16 cellular contexts compared by ENCODE assay signal in the genomic region with DNA sequence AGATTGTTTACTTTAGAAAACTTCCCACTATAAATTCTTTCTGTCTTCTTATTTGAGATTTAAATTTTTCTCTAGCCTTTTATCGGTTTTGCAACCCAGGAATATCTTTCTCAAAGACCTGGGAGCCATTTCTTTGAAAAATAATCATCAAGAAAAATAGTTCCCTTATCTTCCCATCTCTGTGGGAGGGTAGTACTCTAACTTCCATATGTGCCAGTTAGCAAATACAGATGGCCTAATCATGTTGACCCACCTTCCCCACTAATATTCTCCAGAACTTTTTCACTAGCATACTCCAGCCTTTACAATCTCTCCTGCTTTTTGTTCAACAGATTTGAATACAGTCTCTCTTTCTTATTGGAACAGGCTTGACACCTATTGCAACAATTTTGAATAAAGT. TPM values are rescaled to one million over a fixed set of nuclear protein-coding genes. Genes with fewer than 3 reads are reported as not detected.
DNase-seq lines count a peak whose midpoint lies in the region; ATAC-seq and TF ChIP-seq lines count a peak whose summit lies in the region.
"Had no signal": no experiment of that assay in that cellular context is flagged by ENCODE, and none has a peak within 500 bp of the region (broad histone marks: within the 10 kb centered on the region; RNA-seq: fewer than 3 reads in every experiment).

No MANE protein-coding gene starts in this region.

- no peaks in the 10 kb centered on the region for H3K27me3 ChIP-seq in DOHH2 (ENCODE audit: control insufficient read depth, low read length)
- H3K27me3 ChIP-seq: colonic mucosa, neural progenitor cell had no signal

- H3K4me1 ChIP-seq in DOHH2 (ENCODE audit: control insufficient read depth, low read length): peaks cover 47% of the 10 kb centered on the region
- H3K4me1 ChIP-seq: colonic mucosa, neural progenitor cell, prostate gland had no signal

- no peaks in the 10 kb centered on the region for H4K20me1 ChIP-seq in DOHH2 (ENCODE audit: control insufficient read depth, insufficient read depth, low read depth, low read length)

- no peaks in the 10 kb centered on the region for H3K9me2 ChIP-seq in DOHH2 (replicated peaks; ENCODE audit: control insufficient read depth, low read length)

- H3K79me2 ChIP-seq in DOHH2 (ENCODE audit: control insufficient read depth, low read length): no peaks in the 10 kb centered on the region

- TF ChIP-seq CTCF in DOHH2 (IDR thresholded peaks at IDR 0.05; ENCODE audit: low read depth, low read length, poor library complexity, severe bottlenecking) (no peak), neural crest cell (conservative IDR thresholded peaks at IDR 0.05) (no peak)

- H3K9me3 Mint-ChIP-seq in activated CD4-positive, alpha-beta T cell treated with anti-CD3 and anti-CD28 coated beads, Interleukin-2, amount 10 ng/mL, durations not matched to agents 7 days and 5 days: peaks cover 17% of the 10 kb centered on the region
- no peaks in the 10 kb centered on the region for H3K9me3 Mint-ChIP-seq in activated T-helper 17 cell treated with anti-CD3 and anti-CD28 coated beads, Interleukin-2, amount 50 U/mL, for 72 hours
- peaks cover 7% of the 10 kb centered on the region for H3K9me3 Mint-ChIP-seq in neural crest cell

- no peaks in the 10 kb centered on the region for H3F3A ChIP-seq in DOHH2 (ENCODE audit: control insufficient read depth, insufficient read depth)

- peaks cover 12% of the 10 kb centered on the region; the same call in 1 of the 2 replicates for H3K9me3 ChIP-seq in DOHH2 (ENCODE audit: control insufficient read depth, insufficient read depth, low read length)
- H3K9me3 ChIP-seq: colonic mucosa, prostate gland had no signal

- peaks cover 58% of the 10 kb centered on the region for H3K4me1 Mint-ChIP-seq in activated CD4-positive, alpha-beta T cell treated with anti-CD3 and anti-CD28 coated beads, Interleukin-2, amount 10 ng/mL, durations not matched to agents 7 days and 5 days
- peaks cover 34% of the 10 kb centered on the region for H3K4me1 Mint-ChIP-seq in activated T-helper 17 cell treated with anti-CD3 and anti-CD28 coated beads, Interleukin-2, amount 50 U/mL, for 72 hours
- H3K4me1 Mint-ChIP-seq in neural crest cell: peaks cover 12% of the 10 kb centered on the region
- H3K4me1 Mint-ChIP-seq: neural progenitor cell had no signal

- no peak overlapping the region for H3K4me3 ChIP-seq in DOHH2 (ENCODE audit: low read length)
- H3K4me3 ChIP-seq: colonic mucosa, neural progenitor cell, prostate gland had no signal

- no peak overlapping the region for H3K4me3 Mint-ChIP-seq in activated CD4-positive, alpha-beta T cell treated with anti-CD3 and anti-CD28 coated beads, Interleukin-2, amount 10 ng/mL, durations not matched to agents 7 days and 5 days
- H3K4me3 Mint-ChIP-seq in activated T-helper 17 cell treated with anti-CD3 and anti-CD28 coated beads, Interleukin-2, amount 50 U/mL, for 72 hours: peak overlapping the region; percentile 16
- H3K4me3 Mint-ChIP-seq in neural crest cell: no peak overlapping the region
- H3K4me3 Mint-ChIP-seq: neural progenitor cell had no signal

- CTCF ChIA-PET in activated CD4-positive, alpha-beta T cell treated with anti-CD3 and anti-CD28 coated beads, Interleukin-2, amount 10 ng/mL, durations not matched to agents 7 days and 5 days (lab: Charles Lee): interaction anchor here (0.7 to 3.4 kb wide), 5 partner anchors 12 to 107 kb away, joined by 3 to 14 read pairs (median 6); a partner anchor contains a TSS

- peak overlapping the region; percentile 41; the same call in 1 of the 2 replicates for H3K4me2 ChIP-seq in DOHH2 (ENCODE audit: low read length)
- H3K4me2 ChIP-seq: neural progenitor cell had no signal

- H3K27me3 Mint-ChIP-seq in activated CD4-positive, alpha-beta T cell treated with anti-CD3 and anti-CD28 coated beads, Interleukin-2, amount 10 ng/mL, durations not matched to agents 7 days and 5 days: no peaks in the 10 kb centered on the region
- H3K27me3 Mint-ChIP-seq in activated T-helper 17 cell treated with anti-CD3 and anti-CD28 coated beads, Interleukin-2, amount 50 U/mL, for 72 hours: no peaks in the 10 kb centered on the region
- H3K27me3 Mint-ChIP-seq in neural crest cell (ENCODE audit: low read depth): no peaks in the 10 kb centered on the region

- peak overlapping the region; percentile 61 for H3K27ac Mint-ChIP-seq in activated CD4-positive, alpha-beta T cell treated with anti-CD3 and anti-CD28 coated beads, Interleukin-2, amount 10 ng/mL, durations not matched to agents 7 days and 5 days
- H3K27ac Mint-ChIP-seq in activated T-helper 17 cell treated with anti-CD3 and anti-CD28 coated beads, Interleukin-2, amount 50 U/mL, for 72 hours: peak overlapping the region; percentile 12
- H3K27ac Mint-ChIP-seq in neural crest cell (ENCODE audit: unreplicated experiment): peak overlapping the region; percentile 1
- H3K27ac Mint-ChIP-seq: neural progenitor cell had no signal

- peaks cover 3% of the 10 kb centered on the region; the same call in 1 of the 2 replicates for H3K36me3 ChIP-seq in DOHH2 (ENCODE audit: control insufficient read depth, low read length)
- H3K36me3 ChIP-seq: colonic mucosa, neural progenitor cell, prostate gland had no signal

- POLR2A ChIA-PET in activated CD4-positive, alpha-beta T cell treated with anti-CD3 and anti-CD28 coated beads, Interleukin-2, amount 10 ng/mL, durations not matched to agents 7 days and 5 days (lab: Charles Lee): no interaction called here

- peaks cover 61% of the 10 kb centered on the region for H3K36me3 Mint-ChIP-seq in activated CD4-positive, alpha-beta T cell treated with anti-CD3 and anti-CD28 coated beads, Interleukin-2, amount 10 ng/mL, durations not matched to agents 7 days and 5 days (ENCODE audit: low read depth)
- H3K36me3 Mint-ChIP-seq in activated T-helper 17 cell treated with anti-CD3 and anti-CD28 coated beads, Interleukin-2, amount 50 U/mL, for 72 hours (ENCODE audit: low read depth): no peaks in the 10 kb centered on the region
- H3K36me3 Mint-ChIP-seq in neural crest cell (ENCODE audit: low read depth): peaks cover 15% of the 10 kb centered on the region

- ATAC-seq in activated T-helper 17 cell treated with anti-CD3 and anti-CD28 coated beads, Interleukin-2, amount 50 U/mL, for 72 hours (replicated peaks): no peak
- ATAC-seq in HG03521 (IDR thresholded peaks at IDR 0.05; ENCODE audit: unreplicated experiment) (no peak), HG02973 (IDR thresholded peaks at IDR 0.05; ENCODE audit: unreplicated experiment) (no peak)

- no peak overlapping the region for H3K27ac ChIP-seq in DOHH2 (ENCODE audit: low read depth, low read length)
- H3K27ac ChIP-seq: colonic mucosa, neural progenitor cell, prostate gland had no signal

- no peak for DNase-seq in activated CD4-positive, alpha-beta T cell treated with anti-CD3 and anti-CD28 coated beads, Interleukin-2, amount 10 ng/mL, durations not matched to agents 7 days and 5 days
- DNase-seq in activated CD4-positive, alpha-beta T cell treated with anti-CD3 and anti-CD28 coated beads for 48 hours: no peak
- no peak for DNase-seq in neural crest cell (ENCODE audit: low read depth, low spot score)
- no peak for DNase-seq in KG1 (lab: John Stamatoyannopoulos, UW)
- DNase-seq: activated CD4-positive, alpha-beta T cell treated with anti-CD3 and anti-CD28 coated beads, Interleukin-2, amount 50 U/mL, for 1 hour; C1 segment of cervical spinal cord; colonic mucosa; GDM1; NCI-H146 had no signal

RNA-seq across cellular contexts. Expression of a gene that starts 27.3 kb away (rescaled TPM):
- total RNA-seq in activated CD4-positive, alpha-beta T cell treated with anti-CD3 and anti-CD28 coated beads, Interleukin-2, amount 10 ng/mL, durations not matched to agents 7 days and 5 days: 1 to 10 TPM; 3.1 to 3.8 TPM
- 10 to 100 TPM in 1 of 2 donors, 1 to 10 TPM in 1; 6.8 to 11.6 TPM for total RNA-seq in activated T-helper 17 cell treated with anti-CD3 and anti-CD28 coated beads, Interleukin-2, amount 50 U/mL, for 72 hours
- not detected in 2 replicates for total RNA-seq in neural crest cell
- total RNA-seq: A673 had no signal

RNA-seq across cellular contexts. Expression of a gene that starts 34.5 kb away (rescaled TPM):
- 100 to 1,000 TPM; 296 to 299 TPM for total RNA-seq in activated CD4-positive, alpha-beta T cell treated with anti-CD3 and anti-CD28 coated beads, Interleukin-2, amount 10 ng/mL, durations not matched to agents 7 days and 5 days
- 100 to 1,000 TPM; 146 to 267 TPM for total RNA-seq in activated T-helper 17 cell treated with anti-CD3 and anti-CD28 coated beads, Interleukin-2, amount 50 U/mL, for 72 hours
- total RNA-seq in neural crest cell: 9.5 and 10.6 TPM in 2 replicates

Comparison
In these comparisons a context has a peak if more than half of its experiments do, and no peak if none do; other contexts are left out.
1. H3K27ac Mint-ChIP-seq: peak in every context shown above with its lines; median percentile 61 in activated CD4-positive, alpha-beta T cell treated with anti-CD3 and anti-CD28 coated beads, Interleukin-2, amount 10 ng/mL, durations not matched to agents 7 days and 5 days; 12 in activated T-helper 17 cell treated with anti-CD3 and anti-CD28 coated beads, Interleukin-2, amount 50 U/mL, for 72 hours; 1 in neural crest cell.
2. RNA of a gene that starts 34.5 kb away (total RNA-seq): 296 to 299 TPM in activated CD4-positive, alpha-beta T cell treated with anti-CD3 and anti-CD28 coated beads, Interleukin-2, amount 10 ng/mL, durations not matched to agents 7 days and 5 days and 146 to 267 TPM in activated T-helper 17 cell treated with anti-CD3 and anti-CD28 coated beads, Interleukin-2, amount 50 U/mL, for 72 hours; 9.5 to 10.6 TPM in neural crest cell; every median in the first group is over 10 times any median in the second.